Comparison of ENCODE assay signal across 14 cellular contexts in genomic region chr19:8458380-8458779, GRCh38. TPM values are rescaled to one million over a fixed set of nuclear protein-coding genes. Genes with fewer than 3 reads are reported as not detected.
DNase-seq lines count a peak whose midpoint lies in the region; ATAC-seq and TF ChIP-seq lines count a peak whose summit lies in the region.
"Had no signal": no experiment of that assay in that cellular context is flagged by ENCODE, and none has a peak within 500 bp of the region (broad histone marks: within the 10 kb centered on the region; RNA-seq: fewer than 3 reads in every experiment).

No MANE protein-coding gene starts in this region.

- H3K27me3 ChIP-seq in left ventricle myocardium inferior (ENCODE audit: low read depth) (no peaks in the 10 kb centered on the region), heart right ventricle (no peaks in the 10 kb centered on the region)
- H3K27me3 ChIP-seq in naive thymus-derived CD4-positive, alpha-beta T cell (ENCODE audit: control insufficient read depth in 2 of 2, insufficient read depth in 2 of 2, low read length in 2 of 2): no peaks in the 10 kb centered on the region
- H3K27me3 ChIP-seq: BLaER1, testis had no signal

- H3K4me1 ChIP-seq in left ventricle myocardium inferior (peaks cover 100% of the 10 kb centered on the region), heart right ventricle (peaks cover 35 to 100% (median 89%) of the 10 kb centered on the region in 9 donors)
- H3K4me1 ChIP-seq in naive thymus-derived CD4-positive, alpha-beta T cell (ENCODE audit: control insufficient read depth in 2 of 2, insufficient read depth in 2 of 2, low read length in 2 of 2): peaks cover 11 to 20% of the 10 kb centered on the region in 2 donors

- no peaks in the 10 kb centered on the region for H3K27me3 Mint-ChIP-seq in brain
- no peaks in the 10 kb centered on the region for H3K27me3 Mint-ChIP-seq in naive thymus-derived CD4-positive, alpha-beta T cell

- H3K27ac Mint-ChIP-seq in brain: peak overlapping the region in 3 of 5 experiments; percentile 44 to 74 (median 58)
- peak overlapping the region in 5 of 9 donors; percentile 1 to 79 (median 18) for H3K27ac Mint-ChIP-seq in naive thymus-derived CD4-positive, alpha-beta T cell

- DNase-seq in left ventricle myocardium inferior (no peak), heart right ventricle (no peak), NCI-H187 treated with DMSO at 0.1 percent for 48 hours (lab: John Stamatoyannopoulos, UW) (no peak), COLO829 (ENCODE audit: low spot score) (no peak)
- no peak for DNase-seq in naive thymus-derived CD4-positive, alpha-beta T cell
- DNase-seq in activated CD4-positive, alpha-beta T cell treated with anti-CD3 and anti-CD28 coated beads for 4 hours: no peak
- DNase-seq: activated effector memory CD4-positive, alpha-beta T cell treated with Interleukin-2 at 50 U/mL for 16 hours; NCI-H2107; stimulated activated CD4-positive, alpha-beta T cell treated with anti-CD3 and anti-CD28 coated beads, Interleukin-4, amount 100 ng/mL, for 4 hours; testis had no signal

- H3K27ac ChIP-seq in left ventricle myocardium inferior (replicated peaks) (peak overlapping the region; percentile 60), heart right ventricle (peak overlapping the region in 4 of 10 donors; percentile 42 to 71 (median 55))
- no peak overlapping the region for H3K27ac ChIP-seq in naive thymus-derived CD4-positive, alpha-beta T cell (ENCODE audit: low read depth, low read length)
- H3K27ac ChIP-seq: BLaER1 had no signal

- H3K4me3 ChIP-seq in left ventricle myocardium inferior: peak overlapping the region; percentile 22
- no peak overlapping the region for H3K4me3 ChIP-seq in heart right ventricle
- H3K4me3 ChIP-seq in naive thymus-derived CD4-positive, alpha-beta T cell (ENCODE audit: low read length): no peak overlapping the region
- H3K4me3 ChIP-seq: BLaER1, K562, testis had no signal

- H3K9me3 ChIP-seq in left ventricle myocardium inferior (replicated peaks) (no peaks in the 10 kb centered on the region), heart right ventricle (no peaks in the 10 kb centered on the region)
- no peaks in the 10 kb centered on the region for H3K9me3 ChIP-seq in naive thymus-derived CD4-positive, alpha-beta T cell (ENCODE audit: control insufficient read depth in 2 of 3, low read length in 3 of 3)
- H3K9me3 ChIP-seq: BLaER1, testis had no signal

- H3K9me3 Mint-ChIP-seq in brain: no peaks in the 10 kb centered on the region
- no peaks in the 10 kb centered on the region for H3K9me3 Mint-ChIP-seq in naive thymus-derived CD4-positive, alpha-beta T cell

- intact Hi-C loops in left ventricle myocardium inferior (cut with micrococcal nuclease) (no loop called here), heart right ventricle (cut with DNase I) (loop anchor here in 1 of 10 donors (5.0 kb wide), 1 partner anchor 61 kb away; no protein-coding TSS in a partner anchor)
- intact Hi-C loops in naive thymus-derived CD4-positive, alpha-beta T cell (cut with micrococcal nuclease): no loop called here

- CTCF ChIA-PET in naive thymus-derived CD4-positive, alpha-beta T cell (lab: Charles Lee): no interaction called here

- peaks cover 50% of the 10 kb centered on the region for H3K36me3 Mint-ChIP-seq in brain
- peaks cover 1 to 40% (median 13%) of the 10 kb centered on the region in 5 donors for H3K36me3 Mint-ChIP-seq in naive thymus-derived CD4-positive, alpha-beta T cell

- TF ChIP-seq CTCF in left ventricle myocardium inferior (IDR thresholded peaks at IDR 0.05; ENCODE audit: borderline replicate concordance) (no peak), heart right ventricle (IDR thresholded peaks at IDR 0.05) (no peak), brain (conservative IDR thresholded peaks at IDR 0.05) (no peak)

- 57 to 68% methylated on average over 5 of the region's 5 CpGs for WGBS in heart right ventricle, 2 donors

- peaks cover 26% of the 10 kb centered on the region for H3K36me3 ChIP-seq in left ventricle myocardium inferior
- H3K36me3 ChIP-seq in heart right ventricle: peaks cover 0 to 87% (median 0%) of the 10 kb centered on the region in 9 donors
- peaks cover 13 to 82% (median 27%) of the 10 kb centered on the region in 3 experiments for H3K36me3 ChIP-seq in naive thymus-derived CD4-positive, alpha-beta T cell (ENCODE audit: control insufficient read depth in 2 of 3, insufficient read depth in 3 of 3, low read length in 3 of 3)

- POLR2A ChIA-PET in naive thymus-derived CD4-positive, alpha-beta T cell (lab: Charles Lee): interaction anchor here (0.6 to 1.1 kb wide), 3 partner anchors 10 to 17 kb away, joined by 3 to 10 read pairs (median 6); no protein-coding TSS in a partner anchor

- ATAC-seq in heart right ventricle (no peak), HG02610 (IDR thresholded peaks at IDR 0.05; ENCODE audit: unreplicated experiment) (no peak)
- ATAC-seq in naive thymus-derived CD4-positive, alpha-beta T cell: no peak
- ATAC-seq: K562 had no signal

- H3K4me1 Mint-ChIP-seq in brain: peaks cover 97% of the 10 kb centered on the region
- H3K4me1 Mint-ChIP-seq in naive thymus-derived CD4-positive, alpha-beta T cell: peaks cover 65 to 99% (median 97%) of the 10 kb centered on the region in 7 donors

- H3K4me3 Mint-ChIP-seq in brain: peak overlapping the region in 1 of 5 experiments; percentile 66
- peak overlapping the region in 2 of 10 donors; percentile 4 to 30 for H3K4me3 Mint-ChIP-seq in naive thymus-derived CD4-positive, alpha-beta T cell

RNA-seq across cellular contexts. Expression of gene HNRNPM, which starts 13.6 kb away (rescaled TPM):
- total RNA-seq in left ventricle myocardium inferior (104 TPM), heart right ventricle (100 to 1,000 TPM in 2 of 10 donors, 10 to 100 TPM in 8; 87.4 to 127 (median 93.9) TPM)
- polyA plus RNA-seq in heart right ventricle (100 to 1,000 TPM in 1 of 2 donors, 10 to 100 TPM in 1; 48.5 to 123 TPM), brain (ENCODE audit: insufficient read depth, low read depth, low replicate concordance) (204 TPM)
- total RNA-seq in naive thymus-derived CD4-positive, alpha-beta T cell: 100 to 1,000 TPM; 175 to 280 (median 272) TPM
- 100 to 1,000 TPM; 210 to 378 TPM for polyA plus RNA-seq in naive thymus-derived CD4-positive, alpha-beta T cell

RNA-seq across cellular contexts. Expression of gene PRAM1, which starts 44.1 kb away (rescaled TPM):
- 0.36 TPM for total RNA-seq in left ventricle myocardium inferior
- total RNA-seq in heart right ventricle: 1 to 10 TPM in 2 of 10 donors, under 1 TPM in 8; 0.28 to 3.2 (median 0.52) TPM
- under 1 TPM; 0.36 to 0.66 TPM for polyA plus RNA-seq in heart right ventricle
- polyA plus RNA-seq in brain (ENCODE audit: insufficient read depth, low read depth, low replicate concordance): 1.4 TPM
- total RNA-seq in naive thymus-derived CD4-positive, alpha-beta T cell: 10 to 100 TPM in 2 of 5 experiments, 1 to 10 TPM in 3; 1.1 to 82.8 (median 3.9) TPM
- under 1 TPM; 0.12 to 0.34 TPM for polyA plus RNA-seq in naive thymus-derived CD4-positive, alpha-beta T cell

RNA-seq across cellular contexts. Expression of gene MARCHF2, which starts 45.3 kb away (rescaled TPM):
- total RNA-seq in left ventricle myocardium inferior: 109 TPM
- 100 to 1,000 TPM in 1 of 10 donors, 10 to 100 TPM in 9; 70.4 to 104 (median 90.8) TPM for total RNA-seq in heart right ventricle
- 10 to 100 TPM; 49.2 to 67.5 TPM for polyA plus RNA-seq in heart right ventricle
- 82.9 TPM for polyA plus RNA-seq in brain (ENCODE audit: insufficient read depth, low read depth, low replicate concordance)
- total RNA-seq in naive thymus-derived CD4-positive, alpha-beta T cell: 10 to 100 TPM; 18.0 to 42.1 (median 23.4) TPM
- polyA plus RNA-seq in naive thymus-derived CD4-positive, alpha-beta T cell: 10 to 100 TPM; 23.2 to 41.4 TPM

RNA-seq across cellular contexts. Expression of gene ZNF414, which starts 55.6 kb away (rescaled TPM):
- total RNA-seq in left ventricle myocardium inferior (17.0 TPM), heart right ventricle (10 to 100 TPM; 11.7 to 20.9 (median 17.1) TPM)
- polyA plus RNA-seq in heart right ventricle (10 to 100 TPM; 19.7 to 34.3 TPM), brain (ENCODE audit: insufficient read depth, low read depth, low replicate concordance) (90.5 TPM)
- 10 to 100 TPM; 36.0 to 69.2 (median 60.8) TPM for total RNA-seq in naive thymus-derived CD4-positive, alpha-beta T cell
- 10 to 100 TPM; 20.2 to 25.4 TPM for polyA plus RNA-seq in naive thymus-derived CD4-positive, alpha-beta T cell
